In genomic region chr4:37924946-37925345, GRCh38 we compare ENCODE assay signal across 19 cellular contexts. TPM values are rescaled to one million over a fixed set of nuclear protein-coding genes. Genes with fewer than 3 reads are reported as not detected.
DNase-seq lines count a peak whose midpoint lies in the region; ATAC-seq and TF ChIP-seq lines count a peak whose summit lies in the region.
"Had no signal": no experiment of that assay in that cellular context is flagged by ENCODE, and none has a peak within 500 bp of the region (broad histone marks: within the 10 kb centered on the region; RNA-seq: fewer than 3 reads in every experiment).

No MANE protein-coding gene starts in this region.

- H3K36me3 ChIP-seq in gastrocnemius medialis, result no peaks in the 10 kb centered on the region

- in situ Hi-C loops in gastrocnemius medialis (cut with MboI; ENCODE audit: low sequenced_read_pairs in 4 of 4) (no loop called here), ACHN (cut with HindIII; ENCODE audit: low pct_ligation_motif_present, low pct_unique_long_range_greater_than_20kb, low sequenced_read_pairs) (no loop called here)

- ATAC-seq in foreskin keratinocyte (no peak), gastrocnemius medialis (peak; percentile 34 to 60), GM19467 (IDR thresholded peaks at IDR 0.05; ENCODE audit: unreplicated experiment) (no peak), GM18867 (IDR thresholded peaks at IDR 0.05; ENCODE audit: unreplicated experiment) (no peak)
- ATAC-seq: A549 had no signal

- intact Hi-C loops in gastrocnemius medialis (cut with DNase I; ENCODE audit: low total_unique reads), result no loop called here

- H3K27ac ChIP-seq in foreskin keratinocyte, result peak overlapping the region; percentile 62
- H3K27ac ChIP-seq in gastrocnemius medialis, result peak overlapping the region in 2 of 4 donors; percentile 1 to 29
- H3K27ac ChIP-seq: 22Rv1, A549, BLaER1, GM23248 had no signal

- H3K4me1 ChIP-seq in foreskin keratinocyte, result peaks cover 6% of the 10 kb centered on the region
- H3K4me1 ChIP-seq in gastrocnemius medialis, result peaks cover 19 to 24% of the 10 kb centered on the region in 2 donors
- H3K4me1 ChIP-seq: A549 had no signal

- H3K9me3 ChIP-seq in gastrocnemius medialis, result no peaks in the 10 kb centered on the region
- H3K9me3 ChIP-seq: A549, BLaER1 had no signal

- peak; percentile 5 for DNase-seq in NCI-H2227 (lab: John Stamatoyannopoulos, UW; ENCODE audit: unreplicated experiment)
- DNase-seq in NCI-H2227 treated with DMSO at 0.1 percent for 48 hours (lab: John Stamatoyannopoulos, UW), result no peak
- DNase-seq in NCI-H69 (lab: John Stamatoyannopoulos, UW), result peak; percentile 32
- DNase-seq in foreskin keratinocyte, result no peak
- peak in 1 of 2 donors; percentile 65 for DNase-seq in gastrocnemius medialis
- no peak for DNase-seq in ACHN
- DNase-seq: CD4-positive, alpha-beta memory T cell; DMS153; DMS79 treated with DMSO at 0.1 percent for 48 hours; GF-D8; GM23248 had no signal

- H3K27me3 ChIP-seq in foreskin keratinocyte (peaks cover 9% of the 10 kb centered on the region), gastrocnemius medialis (no peaks in the 10 kb centered on the region)
- H3K27me3 ChIP-seq: BLaER1 had no signal

- no peak overlapping the region for H3K4me3 ChIP-seq in gastrocnemius medialis
- H3K4me3 ChIP-seq: A549, BLaER1, GM23248 had no signal

- TF ChIP-seq CTCF in foreskin keratinocyte (conservative IDR thresholded peaks at IDR 0.05) (no peak), gastrocnemius medialis (IDR thresholded peaks at IDR 0.05 in 4 of 5, conservative IDR thresholded peaks at IDR 0.05 in 1 of 5) (no peak)

- no peak for TF ChIP-seq POLR2A in gastrocnemius medialis (IDR thresholded peaks at IDR 0.05)

RNA-seq across cellular contexts. Expression of gene TBC1D1, which starts 34.1 kb away (rescaled TPM):
- 74.8 and 83.4 TPM in 2 replicates for total RNA-seq in foreskin keratinocyte
- 40.8 and 44.4 TPM in 2 replicates for polyA plus RNA-seq in foreskin keratinocyte
- 100 to 1,000 TPM; 111 to 176 (median 142) TPM for total RNA-seq in gastrocnemius medialis

RNA-seq across cellular contexts. Expression of gene PTTG2, which starts 35.3 kb away (rescaled TPM):
- total RNA-seq in foreskin keratinocyte (not detected in 2 replicates), gastrocnemius medialis (1 to 10 TPM in 1 of 4 donors, not detected in 3; 2.1 TPM)
- polyA plus RNA-seq in foreskin keratinocyte, result not detected in 2 replicates
- total RNA-seq: GM23248, HT-29 had no signal
- polyA plus RNA-seq: A549; AG04450; CD14-positive monocyte; CD4-positive, alpha-beta memory T cell; GM23248 had no signal

Comparison
In these comparisons a context has a peak if more than half of its experiments do, and no peak if none do; other contexts are left out.
1. DNase-seq: peak in NCI-H2227 (single experiment) and NCI-H69 (single experiment); none in NCI-H2227 treated with DMSO at 0.1 percent for 48 hours (single experiment), foreskin keratinocyte (0 of 2) and ACHN (single experiment).
2. ATAC-seq: peak in gastrocnemius medialis (2 of 2); none in foreskin keratinocyte (single experiment), GM19467 (single experiment) and GM18867 (single experiment).